In the genomic region with DNA sequence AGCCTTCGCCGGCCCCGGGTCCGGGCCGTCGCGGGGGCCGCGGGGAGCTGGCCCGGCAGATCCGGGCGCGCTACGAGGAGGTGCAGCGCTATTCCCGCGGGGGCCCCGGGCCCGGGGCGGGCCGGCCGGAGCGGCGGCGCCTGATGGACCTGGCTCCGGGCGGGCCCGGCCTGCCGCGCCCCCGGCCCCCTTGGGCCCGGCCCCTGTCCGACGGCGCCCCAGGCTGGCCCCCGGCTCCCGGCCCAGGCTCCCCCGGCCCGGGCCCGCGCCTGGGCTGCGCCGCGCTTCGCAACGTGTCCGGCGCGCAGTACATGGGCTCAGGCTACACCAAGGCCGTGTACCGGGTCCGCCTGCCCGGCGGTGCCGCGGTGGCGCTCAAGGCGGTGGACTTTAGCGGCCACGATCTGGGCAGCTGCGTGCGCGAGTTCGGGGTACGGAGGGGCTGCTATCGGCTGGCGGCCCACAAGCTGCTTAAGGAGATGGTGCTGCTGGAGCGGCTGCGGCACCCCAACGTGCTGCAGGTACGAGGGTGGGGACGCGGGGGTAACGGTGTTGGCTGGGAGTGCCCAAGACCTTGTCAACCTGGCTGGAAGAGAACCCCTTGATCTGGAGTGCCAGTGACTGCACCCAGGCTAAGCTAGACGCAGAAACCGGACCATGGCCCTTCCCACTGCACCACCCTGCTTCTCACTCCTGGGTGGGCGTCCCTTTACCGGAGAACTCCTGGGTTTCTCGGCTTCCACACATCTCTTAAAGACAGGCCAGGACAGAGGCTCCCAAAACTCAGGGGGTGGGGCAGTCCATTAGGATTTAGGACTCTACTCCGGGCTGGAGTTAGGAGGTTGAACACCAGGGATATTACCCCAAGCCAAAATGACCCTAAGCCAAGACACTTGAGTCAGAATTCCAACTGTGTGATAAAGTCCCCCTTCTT, we compare ENCODE assay signal across 8 cellular contexts. TPM values are rescaled to one million over a fixed set of nuclear protein-coding genes. Genes with fewer than 3 reads are reported as not detected.
A peak's percentile ranks its signal among the peaks of the same experiment; 100 is the strongest.
DNase-seq lines count a peak whose midpoint lies in the region; ATAC-seq and TF ChIP-seq lines count a peak whose summit lies in the region.

No MANE protein-coding gene starts in this region.

- no peak for TF ChIP-seq CTCF in CD8-positive, alpha-beta T cell (IDR thresholded peaks at IDR 0.05)
- TF ChIP-seq CTCF in body of pancreas (IDR thresholded peaks at IDR 0.05) (no peak), suprapubic skin (IDR thresholded peaks at IDR 0.05) (no peak)

- CTCF ChIA-PET in CD8-positive, alpha-beta T cell (lab: Charles Lee): interaction anchor here (0.9 kb wide), 1 partner anchor 38 kb away, joined by 5 read pairs; no protein-coding TSS in a partner anchor

- H3K4me1 Mint-ChIP-seq in CD8-positive, alpha-beta T cell (ENCODE audit: low read depth): peaks cover 9% of the 10 kb centered on the region

- H3K36me3 ChIP-seq in CD8-positive, alpha-beta T cell (ENCODE audit: insufficient read depth, low read length): no peaks in the 10 kb centered on the region
- H3K36me3 ChIP-seq in body of pancreas (replicated peaks in 1 of 2; ENCODE audit: insufficient read depth in 1 of 2, low read depth in 2 of 2) (no peaks in the 10 kb centered on the region), suprapubic skin (no peaks in the 10 kb centered on the region)

- no peak overlapping the region for H3K27ac Mint-ChIP-seq in CD8-positive, alpha-beta T cell

- peaks cover 51% of the 10 kb centered on the region for H3K27me3 Mint-ChIP-seq in CD8-positive, alpha-beta T cell (ENCODE audit: low read depth)

- no peak for TF ChIP-seq POLR2A in body of pancreas (IDR thresholded peaks at IDR 0.05)
- no peak for TF ChIP-seq POLR2A in suprapubic skin (IDR thresholded peaks at IDR 0.05)

- no peaks in the 10 kb centered on the region for H3K9me3 ChIP-seq in CD8-positive, alpha-beta T cell (ENCODE audit: low read length)
- no peaks in the 10 kb centered on the region for H3K9me3 ChIP-seq in body of pancreas
- no peaks in the 10 kb centered on the region for H3K9me3 ChIP-seq in suprapubic skin

- no peak for DNase-seq in CD8-positive, alpha-beta T cell
- DNase-seq in body of pancreas: peak in 3 of 4 donors; percentile 41 to 50 (median 42)
- peak in 1 of 2 donors; percentile 40 for DNase-seq in left colon
- no peak for DNase-seq in suprapubic skin (ENCODE audit: low spot score in 2 of 2)
- no peak for DNase-seq in A172 (ENCODE audit: low spot score)
- no peak for DNase-seq in pons (ENCODE audit: low spot score)

- ATAC-seq in CD8-positive, alpha-beta T cell: no peak
- ATAC-seq in HG02870 (IDR thresholded peaks at IDR 0.05; ENCODE audit: unreplicated experiment) (peak; percentile 7), body of pancreas (peak; percentile 52), left colon (peak; percentile 16), HG03135 (IDR thresholded peaks at IDR 0.05; ENCODE audit: unreplicated experiment) (no peak)

- peak overlapping the region; percentile 72 for H3K4me3 Mint-ChIP-seq in CD8-positive, alpha-beta T cell

- intact Hi-C loops in CD8-positive, alpha-beta T cell (cut with DNase I, micrococcal nuclease): no loop called here
- intact Hi-C loops in body of pancreas (cut with DNase I): no loop called here
- intact Hi-C loops in left colon (cut with DNase I, micrococcal nuclease): no loop called here

- H3K27me3 ChIP-seq in CD8-positive, alpha-beta T cell (ENCODE audit: insufficient read depth, low read length): peaks cover 23% of the 10 kb centered on the region
- H3K27me3 ChIP-seq in body of pancreas: no peaks in the 10 kb centered on the region
- H3K27me3 ChIP-seq in suprapubic skin: peaks cover 21% of the 10 kb centered on the region

- no peaks in the 10 kb centered on the region for H3K9me3 Mint-ChIP-seq in CD8-positive, alpha-beta T cell

- H3K4me3 ChIP-seq in CD8-positive, alpha-beta T cell (ENCODE audit: low read depth, low read length): no peak overlapping the region
- H3K4me3 ChIP-seq in body of pancreas: peak overlapping the region; percentile 28 to 32
- H3K4me3 ChIP-seq in suprapubic skin: peak overlapping the region; percentile 72

- H3K27ac ChIP-seq in CD8-positive, alpha-beta T cell (ENCODE audit: low read depth, low read length): no peak overlapping the region
- H3K27ac ChIP-seq in body of pancreas (peak overlapping the region; percentile 32 to 72 (median 58)), suprapubic skin (peak overlapping the region; percentile 81)

- 6 to 62% methylated on average over 4 to 64 of the region's 80 CpGs for whole genome bisulfite sequencing in body of pancreas, 2 donors
- 8% methylated on average over 17 of the region's 80 CpGs for WGBS in suprapubic skin

- TF ChIP-seq EP300 in suprapubic skin (IDR thresholded peaks at IDR 0.05): no peak

- peaks cover 6% of the 10 kb centered on the region for H3K4me1 ChIP-seq in CD8-positive, alpha-beta T cell (ENCODE audit: insufficient read depth, low read length)
- peaks cover 50% of the 10 kb centered on the region for H3K4me1 ChIP-seq in body of pancreas
- H3K4me1 ChIP-seq in suprapubic skin: peaks cover 41% of the 10 kb centered on the region

- POLR2A ChIA-PET in CD8-positive, alpha-beta T cell (lab: Charles Lee): interaction anchor here (0.6 kb wide), 1 partner anchor 236 kb away, joined by 3 read pairs; no protein-coding TSS in a partner anchor

- H3K36me3 Mint-ChIP-seq in CD8-positive, alpha-beta T cell: no peaks in the 10 kb centered on the region

RNA-seq across cellular contexts. Expression of gene PKDCC, which starts 0.8 kb away (rescaled TPM):
- total RNA-seq in CD8-positive, alpha-beta T cell: not detected
- total RNA-seq in body of pancreas (10 to 100 TPM; 25.7 to 93.9 TPM), left colon (10 to 100 TPM; 68.5 to 74.0 TPM), suprapubic skin (1 to 10 TPM; 2.5 to 8.5 (median 6.2) TPM)
- total RNA-seq in A172 (2014; rRNA removed; shearing (Covaris generic)): 4.8 and 6.4 TPM in 2 replicates

Comparison
In these comparisons a context has a peak if more than half of its experiments do, and no peak if none do; other contexts are left out.
1. ATAC-seq: peak in HG02870 (single experiment), body of pancreas (single experiment) and left colon (single experiment); none in CD8-positive, alpha-beta T cell (single experiment) and HG03135 (single experiment).
2. DNase-seq: peak in body of pancreas (3 of 4); none in CD8-positive, alpha-beta T cell (0 of 7), suprapubic skin (0 of 2), A172 (single experiment) and pons (single experiment).